8 cellular contexts compared by ENCODE assay signal in the genomic region with DNA sequence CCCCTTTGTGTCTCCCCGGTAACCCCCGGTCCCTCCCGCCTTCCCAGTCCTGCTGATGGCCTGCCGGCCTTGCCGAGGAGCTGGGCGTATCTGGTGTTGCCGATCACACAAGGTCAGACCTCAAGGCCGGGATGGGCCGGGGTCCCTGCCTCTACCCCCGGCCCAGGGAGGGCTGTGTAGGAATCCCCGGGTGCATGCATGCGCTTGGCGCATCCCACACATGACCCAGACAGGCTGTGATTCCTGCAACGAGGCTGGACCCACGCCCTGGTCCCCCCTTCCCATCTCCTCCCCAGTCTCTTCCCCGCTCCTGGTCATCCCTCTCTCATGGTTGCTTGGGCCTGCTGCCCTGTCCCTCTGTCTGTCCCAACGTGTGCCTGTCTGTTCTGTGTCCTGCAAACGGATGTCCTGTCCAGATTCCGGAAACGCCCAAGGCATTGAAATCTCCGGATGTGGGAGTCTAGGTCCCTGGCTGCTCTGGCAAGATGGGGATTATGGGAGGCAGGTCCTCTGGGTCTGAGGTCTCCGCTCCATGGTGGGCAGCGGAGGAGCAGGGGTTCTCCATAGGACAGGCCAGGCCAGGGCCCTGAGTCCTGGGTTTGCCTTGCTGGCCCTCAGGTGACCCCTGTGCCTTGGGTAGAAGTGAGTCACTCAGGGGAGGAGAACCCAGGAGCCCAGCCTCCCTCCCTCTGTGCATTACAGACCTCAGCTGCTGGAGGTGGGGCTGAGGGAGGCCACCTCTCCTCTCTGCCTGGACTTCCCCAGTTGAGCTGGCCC. TPM values are rescaled to one million over a fixed set of nuclear protein-coding genes. Genes with fewer than 3 reads are reported as not detected.
DNase-seq lines count a peak whose midpoint lies in the region; ATAC-seq and TF ChIP-seq lines count a peak whose summit lies in the region.

No MANE protein-coding gene starts in this region.

- no peaks in the 10 kb centered on the region for H3K27me3 ChIP-seq in BJ (ENCODE audit: control insufficient read depth, insufficient read depth, low read length)
- no peaks in the 10 kb centered on the region for H3K27me3 ChIP-seq in ovary

- WGBS in ovary, 3 donors, result 18 to 32% (median 26%) methylated on average over 23 of the region's 23 CpGs

- no peak for TF ChIP-seq POLR2A in ovary (IDR thresholded peaks at IDR 0.05)

- peak overlapping the region in 1 of 2 donors; percentile 67 for H3K27ac ChIP-seq in ovary

- TF ChIP-seq EP300 in ovary (IDR thresholded peaks at IDR 0.05), result no peak

- ATAC-seq in GM18861 (IDR thresholded peaks at IDR 0.05; ENCODE audit: unreplicated experiment), result no peak

- H3K9me3 ChIP-seq in ovary, result no peaks in the 10 kb centered on the region

- TF ChIP-seq CTCF in BJ (IDR thresholded peaks at IDR 0.05; ENCODE audit: insufficient read depth, low read depth, low read length) (no peak), ovary (IDR thresholded peaks at IDR 0.05) (no peak)

- in situ Hi-C loops in KBM-7 (cut with MboI; ENCODE audit: low pct_unique_long_range_greater_than_20kb, low sequenced_read_pairs), result no loop called here

- DNase-seq in BJ (ENCODE audit: low read depth), result peak; percentile 52
- peak; percentile 61 for DNase-seq in KBM-7
- peak; percentile 63 for DNase-seq in activated CD8-positive, alpha-beta memory T cell treated with anti-CD3 and anti-CD28 coated beads, Interleukin-2, amount 50 U/mL, for 48 hours
- DNase-seq in fibroblast of the conjunctiva (ENCODE audit: low read depth), result peak; percentile 53
- DNase-seq in ovary, result peak in 4 of 5 donors; percentile 41 to 65 (median 52)
- DNase-seq in NCI-H128 (lab: John Stamatoyannopoulos, UW; ENCODE audit: unreplicated experiment), result no peak
- DNase-seq in NCI-H1417 (lab: John Stamatoyannopoulos, UW), result no peak

- no peaks in the 10 kb centered on the region; the same call in none of the 2 replicates for H3K36me3 ChIP-seq in BJ (ENCODE audit: control insufficient read depth, insufficient read depth, low read length)
- no peaks in the 10 kb centered on the region for H3K36me3 ChIP-seq in ovary

- peaks cover 14% of the 10 kb centered on the region for H3K4me1 ChIP-seq in ovary (ENCODE audit: insufficient read depth)

- intact Hi-C loops in ovary (cut with DNase I), result no loop called here

- POLR2A ChIA-PET in BJ (lab: Charles Lee), result no interaction called here

- H3K4me3 ChIP-seq in BJ (ENCODE audit: low read depth, low read length) (peak overlapping the region; percentile 78), ovary (peak overlapping the region; percentile 69)

- CTCF ChIA-PET in BJ (lab: Yijun Ruan, JAX), result interaction anchor here (0.7 kb wide), 1 partner anchor 298 kb away, joined by 3 read pairs; the partner anchor contains the start of gene ASF1B

RNA-seq across cellular contexts. Expression of gene PKN1, which starts 1.6 kb away (rescaled TPM):
- polyA plus RNA-seq in BJ (2011; rRNA removed) (73.5 and 117 TPM in 2 replicates), ovary (10 to 100 TPM; 16.6 to 53.9 TPM)
- polyA minus RNA-seq in BJ (2011; rRNA and poly(A)+ RNA removed), result 102 and 151 TPM in 2 replicates
- total RNA-seq in ovary, result 100 to 1,000 TPM in 1 of 7 donors, 10 to 100 TPM in 6; 42.3 to 128 (median 76.6) TPM

RNA-seq across cellular contexts. Expression of gene DDX39A, which starts 15.6 kb away (rescaled TPM):
- polyA plus RNA-seq in BJ (2011; rRNA removed) (37.9 and 64.0 TPM in 2 replicates), ovary (10 to 100 TPM in 1 of 2 donors, 1 to 10 TPM in 1; 7.9 to 42.5 TPM)
- polyA minus RNA-seq in BJ (2011; rRNA and poly(A)+ RNA removed), result 28.6 and 32.7 TPM in 2 replicates
- total RNA-seq in ovary, result 10 to 100 TPM; 23.8 to 48.4 (median 31.8) TPM

RNA-seq across cellular contexts. Expression of gene PTGER1, which starts 40.4 kb away (rescaled TPM):
- polyA plus RNA-seq in BJ (2011; rRNA removed) (0.63 and 1.0 TPM in 2 replicates), ovary (not detected)
- 0.38 and 0.41 TPM in 2 replicates for polyA minus RNA-seq in BJ (2011; rRNA and poly(A)+ RNA removed)
- total RNA-seq in ovary, result under 1 TPM in 3 of 7 donors, not detected in 4; 0.18 to 0.92 (median 0.32) TPM

RNA-seq across cellular contexts. Expression of gene ADGRE5, which starts 53.5 kb away (rescaled TPM):
- polyA plus RNA-seq in BJ (2011; rRNA removed) (27.1 and 64.4 TPM in 2 replicates), ovary (10 to 100 TPM in 1 of 2 donors, 1 to 10 TPM in 1; 8.3 to 26.3 TPM)
- 30.7 and 36.9 TPM in 2 replicates for polyA minus RNA-seq in BJ (2011; rRNA and poly(A)+ RNA removed)
- total RNA-seq in ovary, result 10 to 100 TPM in 5 of 7 donors, 1 to 10 TPM in 2; 5.0 to 41.6 (median 25.6) TPM

Comparison
In these comparisons a context has a peak if more than half of its experiments do, and no peak if none do; other contexts are left out.
1. DNase-seq: peak in BJ (single experiment), KBM-7 (single experiment), activated CD8-positive, alpha-beta memory T cell treated with anti-CD3 and anti-CD28 coated beads, Interleukin-2, amount 50 U/mL, for 48 hours (single experiment), fibroblast of the conjunctiva (single experiment) and ovary (4 of 5); none in NCI-H128 (single experiment) and NCI-H1417 (0 of 3).